ENCODE assay signal across 1 cellular context in genomic region chr2:33363599-33364300, GRCh38.
TF ChIP-seq lines count a peak whose summit lies in the region.

No MANE protein-coding gene starts in this region.

TF ChIP-seq in WTC11, 78 proteins besides CTCF, POLR2A, EP300 and RAD21 (continued from another document):
- TF ChIP-seq ATF6 (CRISPR knock-in tag; IDR thresholded peaks at IDR 0.05) (no peak), ZNF219 (CRISPR knock-in tag; IDR thresholded peaks at IDR 0.05; ENCODE audit: borderline replicate concordance) (no peak), GTF2I (CRISPR knock-in tag; conservative IDR thresholded peaks at IDR 0.05) (no peak)
TF ChIP-seq in WTC11: peak in this region for 0.
